ENCODE assay signal across 21 cellular contexts in the genomic region with DNA sequence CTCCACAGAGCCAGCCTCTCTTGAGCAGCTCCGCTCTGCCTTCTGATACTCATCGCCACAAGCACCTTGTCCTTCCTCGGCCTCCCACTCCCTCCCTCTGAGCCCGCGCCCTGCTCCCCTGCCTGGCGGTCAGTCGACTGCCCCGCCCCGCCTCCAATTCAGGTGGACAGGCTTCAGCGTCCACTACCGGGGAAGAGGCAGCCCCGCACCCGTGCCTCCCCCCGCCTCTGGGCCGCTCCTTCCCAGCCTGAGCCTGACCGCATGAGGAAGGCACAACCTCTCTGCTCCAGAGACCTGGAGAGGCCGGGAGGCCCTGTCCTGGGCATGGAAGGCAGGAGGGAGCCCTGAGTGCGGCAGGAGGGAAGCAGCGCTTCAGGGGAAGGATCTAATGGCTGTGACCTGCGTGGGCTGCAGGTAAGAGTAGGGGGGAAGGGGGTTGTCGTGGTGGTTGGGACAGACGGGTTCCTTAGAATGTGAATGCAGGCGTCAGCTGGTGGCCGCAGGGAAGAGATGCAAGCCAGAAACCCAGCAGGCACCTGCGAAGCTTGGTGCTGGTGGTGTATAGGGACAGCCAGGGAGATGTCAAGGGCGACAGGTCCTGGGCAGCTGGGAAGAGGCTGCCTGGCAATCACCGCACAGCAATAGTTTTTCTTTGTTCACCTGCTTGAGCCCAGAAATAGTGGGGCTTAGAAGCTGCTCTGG. TPM values are rescaled to one million over a fixed set of nuclear protein-coding genes. Genes with fewer than 3 reads are reported as not detected.
A peak's percentile ranks its signal among the peaks of the same experiment; 100 is the strongest.
DNase-seq lines count a peak whose midpoint lies in the region; ATAC-seq, FAIRE-seq and TF ChIP-seq lines count a peak whose summit lies in the region.
"Had no signal": no experiment of that assay in that cellular context is flagged by ENCODE, and none has a peak within 500 bp of the region (broad histone marks: within the 10 kb centered on the region; RNA-seq: fewer than 3 reads in every experiment).

No MANE protein-coding gene starts in this region.

- 0 out of 4 replicates have a peak, but pooled peaks of 1 of the 2 experiments have one; percentile 1 for TF ChIP-seq CTCF in GM23338 (conservative IDR thresholded peaks at IDR 0.05; ENCODE audit: low read depth in 2 of 2)
- TF ChIP-seq CTCF in WTC11 (IDR thresholded peaks at IDR 0.05), result no peak
- no peak for TF ChIP-seq CTCF in HFFc6 (IDR thresholded peaks at IDR 0.05)

- H3F3A ChIP-seq in GM23338 (replicated peaks; ENCODE audit: low read depth), result no peaks in the 10 kb centered on the region

- H4K12ac ChIP-seq in trophoblast cell (ENCODE audit: low read depth, low read length), result no peak overlapping the region

- no peak overlapping the region for H2AK5ac ChIP-seq in trophoblast cell (ENCODE audit: low read length)

- ATAC-seq in GM23338, result peak; percentile 38
- ATAC-seq in WTC11, result peak; percentile 46
- no peak for ATAC-seq in GM18520 (IDR thresholded peaks at IDR 0.05; ENCODE audit: unreplicated experiment)

- H3K27ac ChIP-seq in GM23338 (ENCODE audit: low read depth) (no peak overlapping the region), trophoblast cell (ENCODE audit: low read depth, low read length) (no peak overlapping the region)
- H3K27ac ChIP-seq: adrenal gland, skin epidermis, tibial artery had no signal

- no peaks in the 10 kb centered on the region for H3K9me2 ChIP-seq in GM23338 (ENCODE audit: insufficient read depth)

- H2BK120ac ChIP-seq in trophoblast cell (ENCODE audit: insufficient read depth, low read length, poor library complexity), result no peak overlapping the region

- H3K36me3 ChIP-seq in GM23338 (ENCODE audit: insufficient read depth), result no peaks in the 10 kb centered on the region
- H3K36me3 ChIP-seq in trophoblast cell (ENCODE audit: control insufficient read depth in 1 of 2, insufficient read depth in 2 of 2, low read length in 2 of 2), result no peaks in the 10 kb centered on the region
- H3K36me3 ChIP-seq: adrenal gland, tibial artery had no signal

- no peak overlapping the region for H3K9ac ChIP-seq in trophoblast cell (ENCODE audit: low read length)

- CTCF ChIA-PET in WTC11 (lab: Charles Lee), result interaction anchor here (0.6 to 5.2 kb wide), 7 partner anchors 26 to 145 kb away, joined by 3 to 42 read pairs (median 5); no protein-coding TSS in a partner anchor

- H3K9me3 Mint-ChIP-seq in GM23338 (peaks cover 9% of the 10 kb centered on the region), WTC11 (peaks cover 12% of the 10 kb centered on the region), HFFc6 (no peaks in the 10 kb centered on the region)
- H3K9me3 Mint-ChIP-seq: activated B cell treated with CpG ODN at 0.5 μM for 24 hours; activated T-helper 2 cell treated with anti-CD3 and anti-CD28 coated beads, Interferon-gamma antibody, Interleukin-2, Interleukin-4, amounts not matched to agents 10 μg/mL and 5 μg/mL and 100 μg/mL, durations not matched to agents 14 hours and 24 hours and 36 hours had no signal

- peaks cover 27% of the 10 kb centered on the region for H3K4me1 ChIP-seq in GM23338 (ENCODE audit: insufficient read depth)
- H3K4me1 ChIP-seq in trophoblast cell (ENCODE audit: control insufficient read depth in 1 of 2, insufficient read depth in 2 of 2, low read length in 2 of 2), result peaks cover 19 to 27% of the 10 kb centered on the region in 2 experiments

- H3K4me1 Mint-ChIP-seq in GM23338 (peaks cover 26% of the 10 kb centered on the region), WTC11 (peaks cover 28% of the 10 kb centered on the region), HFFc6 (ENCODE audit: low read depth) (peaks cover 17% of the 10 kb centered on the region)

- H3K4me3 ChIP-seq in GM23338 (peak overlapping the region; percentile 66), iPS-18c (ENCODE audit: insufficient read depth, low read depth, low read length) (peak overlapping the region; percentile 46), trophoblast cell (ENCODE audit: low read depth, low read length) (no peak overlapping the region)
- H3K4me3 ChIP-seq: adrenal gland, skin epidermis, tibial artery had no signal

- DNase-seq in GM23338 (ENCODE audit: low spot score) (peak; percentile 36), WTC11 (ENCODE audit: low spot score) (peak; percentile 44), trophoblast cell (peak in 1 of 2 donors; percentile 25), NCI-H1436 treated with DMSO at 0.1 percent for 48 hours (lab: John Stamatoyannopoulos, UW) (no peak), HFFc6 (no peak), urothelium cell line (ENCODE audit: low spot score) (no peak)
- DNase-seq: activated B cell treated with CpG ODN at 0.5 μM for 24 hours, C1 segment of cervical spinal cord, DND-41, NCI-H1694 treated with DMSO at 0.1 percent for 48 hours, NCI-H446 treated with DMSO at 0.1 percent for 48 hours, nucleus accumbens, SIG-M5, T-helper 2 cell, tibial artery had no signal

- no peak overlapping the region for H4K8ac ChIP-seq in trophoblast cell (ENCODE audit: low read depth, low read length)

- H3K4me3 Mint-ChIP-seq in GM23338 (peak overlapping the region; percentile 74), WTC11 (peak overlapping the region; percentile 71), HFFc6 (no peak overlapping the region)
- H3K4me3 Mint-ChIP-seq: activated B cell treated with CpG ODN at 0.5 μM for 24 hours had no signal

- H2AFZ ChIP-seq in GM23338, result peak overlapping the region; percentile 95
- H2AFZ ChIP-seq in trophoblast cell (ENCODE audit: insufficient read depth, low read length, poor library complexity), result no peak overlapping the region

- POLR2A ChIA-PET in WTC11 (lab: Charles Lee), result no interaction called here

- H3K18ac ChIP-seq in trophoblast cell (ENCODE audit: low read length), result no peak overlapping the region

- FAIRE-seq in urothelium cell line (lab: Jason Lieb, UNC), result no peak
- FAIRE-seq: endometrium had no signal

- H2BK5ac ChIP-seq in trophoblast cell (ENCODE audit: low read depth, low read length, poor library complexity), result no peak overlapping the region

- no peaks in the 10 kb centered on the region for H3K79me1 ChIP-seq in trophoblast cell (ENCODE audit: low read length)

- peaks cover 64% of the 10 kb centered on the region for H3K27me3 ChIP-seq in GM23338 (ENCODE audit: insufficient read depth)
- H3K27me3 ChIP-seq in trophoblast cell (ENCODE audit: insufficient read depth, low read length), result peaks cover 15% of the 10 kb centered on the region

- no peak overlapping the region for H3K14ac ChIP-seq in trophoblast cell (ENCODE audit: low read length)

- peaks cover 4% of the 10 kb centered on the region for H3K9me3 ChIP-seq in iPS-18c (ENCODE audit: control insufficient read depth, insufficient read depth, low read length)
- H3K9me3 ChIP-seq in trophoblast cell (ENCODE audit: insufficient read depth, low read depth, low read length), result peaks cover 19% of the 10 kb centered on the region
- H3K9me3 ChIP-seq: adrenal gland, tibial artery had no signal

- H2BK12ac ChIP-seq in trophoblast cell (ENCODE audit: low read length), result no peak overlapping the region

- H3K23ac ChIP-seq in trophoblast cell (ENCODE audit: low read length), result no peak overlapping the region

- H3K4ac ChIP-seq in trophoblast cell (ENCODE audit: low read depth, low read length), result no peak overlapping the region

- H4K91ac ChIP-seq in trophoblast cell (ENCODE audit: low read depth, low read length), result no peak overlapping the region

- H3K36me3 Mint-ChIP-seq in GM23338 (ENCODE audit: low read depth), result peaks cover 5% of the 10 kb centered on the region; the same call in 2 of the 3 replicates
- peaks cover 5% of the 10 kb centered on the region; the same call in 1 of the 2 replicates for H3K36me3 Mint-ChIP-seq in WTC11
- peaks cover 3% of the 10 kb centered on the region; the same call in 1 of the 2 replicates for H3K36me3 Mint-ChIP-seq in HFFc6 (ENCODE audit: low read depth)

- H3K27ac Mint-ChIP-seq in GM23338 (no peak overlapping the region), WTC11 (no peak overlapping the region), HFFc6 (no peak overlapping the region)
- H3K27ac Mint-ChIP-seq: activated B cell treated with CpG ODN at 0.5 μM for 24 hours; activated T-helper 2 cell treated with anti-CD3 and anti-CD28 coated beads, Interferon-gamma antibody, Interleukin-2, Interleukin-4, amounts not matched to agents 10 μg/mL and 5 μg/mL and 100 μg/mL, durations not matched to agents 14 hours and 24 hours and 36 hours had no signal

- no peaks in the 10 kb centered on the region for H4K20me1 ChIP-seq in GM23338 (replicated peaks; ENCODE audit: insufficient read depth)

- H3K4me2 ChIP-seq in GM23338 (peak overlapping the region; percentile 92), trophoblast cell (ENCODE audit: low read length) (peak overlapping the region; percentile 33)

- WGBS in trophoblast cell (ENCODE audit: extremely low coverage, insufficient coverage, insufficient read length), result no CpG with 5 or more reads among the region's 27 CpGs

- H3K79me2 ChIP-seq in GM23338 (replicated peaks; ENCODE audit: insufficient read depth), result no peaks in the 10 kb centered on the region
- H3K79me2 ChIP-seq in trophoblast cell (ENCODE audit: control insufficient read depth, insufficient read depth, low read length, poor library complexity), result no peaks in the 10 kb centered on the region

- H3K27me3 Mint-ChIP-seq in GM23338 (ENCODE audit: insufficient read depth, low read depth, poor library complexity) (peaks cover 58% of the 10 kb centered on the region), WTC11 (ENCODE audit: low read depth) (peaks cover 65% of the 10 kb centered on the region), HFFc6 (ENCODE audit: insufficient read depth) (peaks cover 23% of the 10 kb centered on the region)

TF ChIP-seq in GM23338, 12 proteins besides CTCF, POLR2A, EP300 and RAD21:
- no peak for TF ChIP-seq ZNF331 (CRISPR knock-in tag; IDR thresholded peaks at IDR 0.05; ENCODE audit: low read depth)
- no peak for TF ChIP-seq ZNF114 (CRISPR knock-in tag; IDR thresholded peaks at IDR 0.05)

TF ChIP-seq in WTC11, 78 proteins besides CTCF, POLR2A, EP300 and RAD21:
- no peak for TF ChIP-seq NR3C1 (CRISPR knock-in tag; conservative IDR thresholded peaks at IDR 0.05; ENCODE audit: low read depth)
- TF ChIP-seq, protein P1, sequence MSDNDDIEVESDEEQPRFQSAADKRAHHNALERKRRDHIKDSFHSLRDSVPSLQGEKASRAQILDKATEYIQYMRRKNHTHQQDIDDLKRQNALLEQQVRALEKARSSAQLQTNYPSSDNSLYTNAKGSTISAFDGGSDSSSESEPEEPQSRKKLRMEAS (CRISPR knock-in tag; IDR thresholded peaks at IDR 0.05), result peak; percentile 39; the same call in 1 of the 2 replicates

RNA-seq across cellular contexts. Expression of gene SLC6A4, which starts 3.0 kb away (rescaled TPM):
- total RNA-seq in GM23338 (2014; rRNA removed; shearing (Covaris generic)), result 0.12 and 0.14 TPM in 2 replicates
- polyA plus RNA-seq in GM23338 (2016; fragmentation: Nextera tagmentation; extraction: Ambion mirVana), result 0.06 and 0.07 TPM in 2 replicates
- total RNA-seq in WTC11 (2021), result 0.07 to 0.32 TPM (median 0.13 TPM) in 3 replicates
- 0.72 and 0.75 TPM in 2 replicates for polyA plus RNA-seq in trophoblast cell (2013)
- total RNA-seq in HFFc6 (2021; fragmentation: NEBNext Ultra II Directional; extraction: Animal tissue kit (Norgen Biotek cat#: 25700)), result not detected
- total RNA-seq: activated B cell treated with CpG ODN at 0.5 μM for 24 hours; activated T-helper 2 cell treated with anti-CD3 and anti-CD28 coated beads, Interferon-gamma antibody, Interleukin-2, Interleukin-4, amounts not matched to agents 10 μg/mL and 5 μg/mL and 100 μg/mL, durations not matched to agents 14 hours and 24 hours and 36 hours had no signal

RNA-seq across cellular contexts. Expression of gene BLMH, which starts 53.2 kb away (rescaled TPM):
- 58.7 and 63.1 TPM in 2 replicates for total RNA-seq in GM23338 (2014; rRNA removed; shearing (Covaris generic))
- 32.1 and 36.4 TPM in 2 replicates for polyA plus RNA-seq in GM23338 (2016; fragmentation: Nextera tagmentation; extraction: Ambion mirVana)
- 63.9 to 67.3 TPM (median 65.3 TPM) in 3 replicates for total RNA-seq in WTC11 (2021)
- 45.2 and 49.1 TPM in 2 replicates for polyA plus RNA-seq in trophoblast cell (2013)
- 10 to 100 TPM; 20.0 to 24.6 (median 22.4) TPM for total RNA-seq in HFFc6 (2021; fragmentation: NEBNext Ultra II Directional; extraction: Animal tissue kit (Norgen Biotek cat#: 25700))

Comparison
In these comparisons a context has a peak if more than half of its experiments do, and no peak if none do; other contexts are left out.
1. DNase-seq: peak in GM23338 (single experiment) and WTC11 (single experiment); none in NCI-H1436 treated with DMSO at 0.1 percent for 48 hours (single experiment), HFFc6 (single experiment) and urothelium cell line (single experiment).